In the genomic region with DNA sequence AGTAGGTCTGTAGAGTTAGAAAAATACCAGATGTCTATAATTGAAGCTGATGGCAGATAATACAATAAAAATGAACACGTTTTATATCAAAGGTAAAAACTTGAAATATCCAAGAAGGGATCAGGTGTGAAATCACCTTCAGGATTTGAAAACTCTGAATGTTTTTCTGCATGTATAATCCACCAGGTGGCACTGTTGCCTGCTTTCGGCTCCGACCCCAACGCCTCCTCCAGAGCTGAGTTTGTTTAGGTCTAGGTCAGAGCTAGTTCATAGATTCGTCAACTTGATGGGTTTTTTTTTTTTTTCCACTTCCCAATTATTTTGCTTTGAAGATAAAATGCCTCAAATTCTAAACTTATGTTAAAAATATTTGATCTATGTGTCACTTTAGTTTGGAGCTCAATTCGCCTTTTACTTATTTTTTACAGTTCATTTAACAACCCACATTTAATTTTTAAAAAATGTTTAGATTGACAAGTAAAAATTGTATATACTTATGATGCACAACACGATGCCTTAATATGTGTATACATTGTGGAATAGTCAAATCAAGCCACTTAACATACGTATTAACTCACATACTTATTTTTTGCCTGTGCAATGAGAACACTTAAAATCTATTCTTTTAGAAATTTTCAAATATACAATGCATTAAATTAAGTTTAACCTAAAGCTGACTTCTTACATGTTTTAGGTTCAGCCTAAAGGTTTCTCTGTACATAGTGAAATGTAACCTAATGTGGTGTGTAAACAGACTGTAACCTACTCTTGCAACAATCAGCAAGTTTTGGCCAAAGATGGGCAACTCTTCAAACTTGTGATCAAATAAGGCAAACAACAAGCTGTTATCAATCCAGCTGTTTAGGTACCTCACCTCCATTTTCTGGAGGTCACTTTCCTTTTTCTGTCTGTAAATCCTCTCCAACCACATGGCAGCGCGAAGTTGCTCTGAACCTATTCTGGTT, we compare ENCODE assay signal across 9 cellular contexts. TPM values are rescaled to one million over a fixed set of nuclear protein-coding genes. Genes with fewer than 3 reads are reported as not detected.
DNase-seq lines count a peak whose midpoint lies in the region; ATAC-seq and TF ChIP-seq lines count a peak whose summit lies in the region.
"Had no signal": no experiment of that assay in that cellular context is flagged by ENCODE, and none has a peak within 500 bp of the region (broad histone marks: within the 10 kb centered on the region; RNA-seq: fewer than 3 reads in every experiment).

No MANE protein-coding gene starts in this region.

- TF ChIP-seq POLR2A in prostate gland (IDR thresholded peaks at IDR 0.05): no peak
- TF ChIP-seq POLR2A in vagina (IDR thresholded peaks at IDR 0.05): no peak

- no peaks in the 10 kb centered on the region for H3K4me1 ChIP-seq in prostate gland (replicated peaks)
- no peaks in the 10 kb centered on the region for H3K4me1 ChIP-seq in vagina

- WGBS in prostate gland: 39% methylated on average over 10 of the region's 10 CpGs

- no peak for ATAC-seq in activated CD4-positive, CD25-positive, alpha-beta regulatory T cell treated with anti-CD3 and anti-CD28 coated beads, Interleukin-2, amount 50 U/mL, for 24 hours
- ATAC-seq in activated naive CD4-positive, alpha-beta T cell treated with anti-CD3 and anti-CD28 coated beads, Interleukin-2, amount 50 U/mL, for 72 hours: peak; percentile 56 to 63

- no peak overlapping the region for H3K27ac ChIP-seq in prostate gland
- no peak overlapping the region for H3K27ac ChIP-seq in vagina

- peak in 3 of 4 experiments; percentile 2 to 8 (median 8) for DNase-seq in activated CD4-positive, CD25-positive, alpha-beta regulatory T cell (lab: John Stamatoyannopoulos, UW)
- DNase-seq in LHCN-M2 (ENCODE audit: low read depth): peak; percentile 39
- peak; percentile 36 for DNase-seq in SK-N-DZ (ENCODE audit: low spot score)
- DNase-seq in activated naive CD4-positive, alpha-beta T cell treated with anti-CD3 and anti-CD28 coated beads, Interleukin-2, amount 50 U/mL, for 72 hours (ENCODE audit: low spot score in 2 of 2): peak in 1 of 2 donors; percentile 48
- peak; percentile 52 for DNase-seq in glomerular visceral epithelial cell (ENCODE audit: extremely low spot score)
- DNase-seq in prostate gland (ENCODE audit: low spot score): peak; percentile 57
- DNase-seq in vagina (ENCODE audit: extremely low spot score in 2 of 2): no peak

- H3K36me3 ChIP-seq in prostate gland (no peaks in the 10 kb centered on the region), vagina (no peaks in the 10 kb centered on the region)

- H3K27me3 ChIP-seq in prostate gland (replicated peaks; ENCODE audit: insufficient read depth): no peaks in the 10 kb centered on the region
- no peaks in the 10 kb centered on the region for H3K27me3 ChIP-seq in vagina

- no peak overlapping the region for H3K27ac Mint-ChIP-seq in activated naive CD4-positive, alpha-beta T cell treated with anti-CD3 and anti-CD28 coated beads, Interleukin-2, amount 50 U/mL, for 72 hours
- H3K27ac Mint-ChIP-seq: stimulated activated naive CD8-positive, alpha-beta T cell treated with anti-CD3 and anti-CD28 coated beads, Interleukin-15, Interleukin-2, amounts not matched to agents 100 ng/mL and 50 ng/mL, for 24 hours had no signal

- H3K9me3 ChIP-seq in prostate gland (no peaks in the 10 kb centered on the region), vagina (no peaks in the 10 kb centered on the region)

- H3K36me3 Mint-ChIP-seq in activated naive CD4-positive, alpha-beta T cell treated with anti-CD3 and anti-CD28 coated beads, Interleukin-2, amount 50 U/mL, for 72 hours: peaks cover 9 to 11% of the 10 kb centered on the region in 2 donors

- peaks cover 7 to 8% of the 10 kb centered on the region in 2 donors for H3K9me3 Mint-ChIP-seq in activated naive CD4-positive, alpha-beta T cell treated with anti-CD3 and anti-CD28 coated beads, Interleukin-2, amount 50 U/mL, for 72 hours

- TF ChIP-seq CTCF in prostate gland (IDR thresholded peaks at IDR 0.05) (peak; percentile 64 to 87 (median 72)), vagina (IDR thresholded peaks at IDR 0.05) (peak; percentile 31 to 65 (median 58))

- no peak overlapping the region for H3K4me3 ChIP-seq in prostate gland
- H3K4me3 ChIP-seq in vagina: no peak overlapping the region

- intact Hi-C loops in prostate gland (cut with DNase I) (loop anchor here (2.0 to 5.0 kb wide), 2 partner anchors 132 to 320 kb away; no protein-coding TSS in a partner anchor), vagina (cut with DNase I) (loop anchor here (10.0 kb wide), 1 partner anchor 134 kb away; no protein-coding TSS in a partner anchor)

RNA-seq across cellular contexts. Expression of gene ENPP4, which starts 39.4 kb away (rescaled TPM):
- total RNA-seq in LHCN-M2 (2014; rRNA removed) (1.8 and 1.9 TPM in 2 replicates), prostate gland (10 to 100 TPM; 16.9 to 17.5 TPM), vagina (4.4 TPM)
- polyA plus RNA-seq in LHCN-M2 (2012): 0.57 TPM
- polyA plus RNA-seq in SK-N-DZ (2014; cell fraction: cytosol; rRNA removed): 8.1 and 9.5 TPM in 2 replicates
- polyA plus RNA-seq in SK-N-DZ (2014; cell fraction: nucleus; rRNA removed): 8.1 and 8.2 TPM in 2 replicates
- total RNA-seq in activated naive CD4-positive, alpha-beta T cell treated with anti-CD3 and anti-CD28 coated beads, Interleukin-2, amount 50 U/mL, for 72 hours: 10 to 100 TPM in 1 of 2 donors, 1 to 10 TPM in 1; 6.3 to 12.5 TPM

Comparison
In these comparisons a context has a peak if more than half of its experiments do, and no peak if none do; other contexts are left out.
1. DNase-seq: peak in activated CD4-positive, CD25-positive, alpha-beta regulatory T cell (3 of 4), LHCN-M2 (single experiment), SK-N-DZ (single experiment), glomerular visceral epithelial cell (single experiment) and prostate gland (single experiment); none in vagina (0 of 2).
2. ATAC-seq: peak in activated naive CD4-positive, alpha-beta T cell treated with anti-CD3 and anti-CD28 coated beads, Interleukin-2, amount 50 U/mL, for 72 hours (2 of 2); none in activated CD4-positive, CD25-positive, alpha-beta regulatory T cell treated with anti-CD3 and anti-CD28 coated beads, Interleukin-2, amount 50 U/mL, for 24 hours (0 of 2).